ENCODE assay signal across 9 cellular contexts in genomic region chr1:174966000-174966572, GRCh38. TPM values are rescaled to one million over a fixed set of nuclear protein-coding genes. Genes with fewer than 3 reads are reported as not detected.
A peak's percentile ranks its signal among the peaks of the same experiment; 100 is the strongest.
DNase-seq lines count a peak whose midpoint lies in the region; ATAC-seq and TF ChIP-seq lines count a peak whose summit lies in the region.
"Had no signal": no experiment of that assay in that cellular context is flagged by ENCODE, and none has a peak within 500 bp of the region (broad histone marks: within the 10 kb centered on the region; RNA-seq: fewer than 3 reads in every experiment).

No MANE protein-coding gene starts in this region.

- H3K79me1 ChIP-seq in neuronal stem cell (ENCODE audit: low read depth, low read length): no peaks in the 10 kb centered on the region

- H3K27ac Mint-ChIP-seq in endothelial cell (ENCODE audit: unreplicated experiment) (peak overlapping the region; percentile 72), progenitor cell of endocrine pancreas (peak overlapping the region; percentile 70)

- H3K18ac ChIP-seq in neuronal stem cell (ENCODE audit: low read length): no peak overlapping the region

- no peaks in the 10 kb centered on the region for H4K20me1 ChIP-seq in PC-3 (ENCODE audit: low read length)

- TF ChIP-seq CTCF in PC-3 (conservative IDR thresholded peaks at IDR 0.05; ENCODE audit: low read depth, low read length) (no peak), endothelial cell (IDR thresholded peaks at IDR 0.05; ENCODE audit: unreplicated experiment) (no peak), progenitor cell of endocrine pancreas (IDR thresholded peaks at IDR 0.05; ENCODE audit: unreplicated experiment) (no peak)

- no peak overlapping the region for H2BK5ac ChIP-seq in neuronal stem cell (ENCODE audit: low read length)

- no peak overlapping the region for H2BK15ac ChIP-seq in neuronal stem cell (ENCODE audit: low read length)

- H3K27me3 ChIP-seq in PC-3 (ENCODE audit: low read length) (no peaks in the 10 kb centered on the region), neuronal stem cell (ENCODE audit: control insufficient read depth in 3 of 3, insufficient read depth in 3 of 3, low read depth in 1 of 3, low read length in 3 of 3) (no peaks in the 10 kb centered on the region)

- no TSS peak for BruUV-seq in PC-3 (replicated peaks; lab: Mats Ljungman, UMichigan)

- POLR2A ChIA-PET in PC-3 (lab: Charles Lee; ENCODE audit: unreplicated experiment): no interaction called here

- no peaks in the 10 kb centered on the region for H3K79me2 ChIP-seq in PC-3 (ENCODE audit: low read length)

- H2AK5ac ChIP-seq in neuronal stem cell (ENCODE audit: low read depth, low read length): no peak overlapping the region

- H3K27me3 Mint-ChIP-seq in endothelial cell (ENCODE audit: unreplicated experiment): peaks cover 1% of the 10 kb centered on the region
- no peaks in the 10 kb centered on the region for H3K27me3 Mint-ChIP-seq in progenitor cell of endocrine pancreas

- H3K23ac ChIP-seq in neuronal stem cell (ENCODE audit: low read depth, low read length, poor library complexity): no peak overlapping the region

- no peaks in the 10 kb centered on the region for H3K9me3 Mint-ChIP-seq in endothelial cell (ENCODE audit: unreplicated experiment)
- H3K9me3 Mint-ChIP-seq in progenitor cell of endocrine pancreas (ENCODE audit: low read depth): no peaks in the 10 kb centered on the region

- H3K36me3 ChIP-seq in PC-3 (ENCODE audit: low read depth, low read length) (no peaks in the 10 kb centered on the region), neuronal stem cell (replicated peaks in 1 of 2; ENCODE audit: control insufficient read depth in 2 of 2, insufficient read depth in 2 of 2, low read length in 2 of 2) (no peaks in the 10 kb centered on the region)

- H3K4me2 ChIP-seq in PC-3 (ENCODE audit: low read length) (no peak overlapping the region), neuronal stem cell (ENCODE audit: insufficient read depth, low read length, poor library complexity, severe bottlenecking) (no peak overlapping the region)

- no peak overlapping the region for H3K14ac ChIP-seq in neuronal stem cell (ENCODE audit: low read length)

- intact Hi-C loops in PC-3 (cut with micrococcal nuclease): no loop called here

- H3K9ac ChIP-seq in PC-3 (ENCODE audit: low read length) (no peak overlapping the region), neuronal stem cell (ENCODE audit: low read depth, low read length, poor library complexity) (no peak overlapping the region)

- no peaks in the 10 kb centered on the region for H3K9me2 ChIP-seq in PC-3 (replicated peaks; ENCODE audit: low read length)

- ATAC-seq in PC-3 (no peak), GM19455 (IDR thresholded peaks at IDR 0.05; ENCODE audit: unreplicated experiment) (no peak), HG03439 (IDR thresholded peaks at IDR 0.05; ENCODE audit: unreplicated experiment) (no peak)

- no peak overlapping the region for H3K4ac ChIP-seq in neuronal stem cell (ENCODE audit: low read length)

- H2AFZ ChIP-seq in PC-3 (ENCODE audit: low read length) (no peak overlapping the region), neuronal stem cell (ENCODE audit: low read length) (no peak overlapping the region)

- H2BK12ac ChIP-seq in neuronal stem cell (ENCODE audit: low read length): no peak overlapping the region

- in situ Hi-C loops in G401 (cut with HindIII; ENCODE audit: low sequenced_read_pairs): no loop called here

- WGBS in neuronal stem cell (ENCODE audit: extremely low coverage in 2 of 2, insufficient read length in 2 of 2, insufficient replicate concordance in 1 of 2), 2 donors: no CpG with 5 or more reads among the region's 1 CpG

- H3K4me1 ChIP-seq in PC-3 (ENCODE audit: insufficient read depth, low read length) (peaks cover 39% of the 10 kb centered on the region), neuronal stem cell (ENCODE audit: control insufficient read depth in 2 of 2, insufficient read depth in 1 of 2, low read depth in 1 of 2, low read length in 2 of 2) (peaks cover 2 to 4% of the 10 kb centered on the region in 2 donors)

- no peak overlapping the region for H2BK120ac ChIP-seq in neuronal stem cell (ENCODE audit: low read depth, low read length)

- no peak overlapping the region for H3K4me3 Mint-ChIP-seq in endothelial cell (ENCODE audit: unreplicated experiment)
- H3K4me3 Mint-ChIP-seq in progenitor cell of endocrine pancreas (ENCODE audit: low read depth): no peak overlapping the region

- H3K4me3 ChIP-seq in PC-3 (ENCODE audit: low read length) (no peak overlapping the region), neuronal stem cell (ENCODE audit: low read length in 2 of 2) (no peak overlapping the region)

- no peak overlapping the region for H4K8ac ChIP-seq in neuronal stem cell (ENCODE audit: low read depth, low read length)

- CTCF ChIA-PET in PC-3 (lab: Charles Lee): no interaction called here

- no peaks in the 10 kb centered on the region for H3F3A ChIP-seq in PC-3 (ENCODE audit: low read length, unreplicated experiment)

- H3K36me3 Mint-ChIP-seq in endothelial cell (ENCODE audit: low read depth, unreplicated experiment) (no peaks in the 10 kb centered on the region), progenitor cell of endocrine pancreas (ENCODE audit: insufficient read depth) (peaks cover 4% of the 10 kb centered on the region)

- H3K4me1 Mint-ChIP-seq in endothelial cell (ENCODE audit: unreplicated experiment) (peaks cover 40% of the 10 kb centered on the region), progenitor cell of endocrine pancreas (ENCODE audit: low read depth) (peaks cover 44% of the 10 kb centered on the region)

- peak; percentile 52 for DNase-seq in G401 (ENCODE audit: low spot score)
- DNase-seq in PC-3: peak; percentile 69
- DNase-seq in endothelial cell (ENCODE audit: low spot score): no peak
- no peak for DNase-seq in progenitor cell of endocrine pancreas (ENCODE audit: low spot score, unreplicated experiment)
- no peak for DNase-seq in cortex of kidney (lab: John Stamatoyannopoulos, UW)
- no peak for DNase-seq in neuronal stem cell (ENCODE audit: low spot score)
- DNase-seq: NCI-H1048 had no signal

- no peaks in the 10 kb centered on the region for H3K9me3 ChIP-seq in PC-3 (ENCODE audit: low read length)
- no peaks in the 10 kb centered on the region for H3K9me3 ChIP-seq in neuronal stem cell (replicated peaks in 1 of 2; ENCODE audit: control insufficient read depth in 2 of 2, insufficient read depth in 1 of 2, low read depth in 1 of 2, low read length in 2 of 2)

- no peak overlapping the region for H4K91ac ChIP-seq in neuronal stem cell (ENCODE audit: low read depth, low read length, poor library complexity)

- H3K27ac ChIP-seq in PC-3 (ENCODE audit: low read length): no peak overlapping the region
- H3K27ac ChIP-seq in neuronal stem cell (replicated peaks; ENCODE audit: low read length): no peak overlapping the region

RNA-seq across cellular contexts. Expression of gene CACYBP, which starts 33.7 kb away (rescaled TPM):
- 589 and 1,389 TPM in 2 replicates for total RNA-seq in G401 (2014; rRNA removed; shearing (Covaris generic))
- total RNA-seq in PC-3 (2014; rRNA removed) (342 and 498 TPM in 2 replicates), endothelial cell (ENCODE audit: unreplicated experiment) (95.0 TPM), progenitor cell of endocrine pancreas (91.5 and 116 TPM in 2 replicates)
- polyA plus RNA-seq in neuronal stem cell (2013, experiment 1 of 2): 59.5 TPM
- polyA plus RNA-seq in neuronal stem cell (2013, experiment 2 of 2): 64.5 TPM

RNA-seq across cellular contexts. Expression of gene MRPS14, which starts 57.1 kb away (rescaled TPM):
- 24.9 and 30.1 TPM in 2 replicates for total RNA-seq in G401 (2014; rRNA removed; shearing (Covaris generic))
- total RNA-seq in PC-3 (2014; rRNA removed): 18.8 and 21.8 TPM in 2 replicates
- total RNA-seq in endothelial cell (ENCODE audit: unreplicated experiment): 41.5 TPM
- 27.5 and 29.8 TPM in 2 replicates for total RNA-seq in progenitor cell of endocrine pancreas
- polyA plus RNA-seq in neuronal stem cell (2013, experiment 1 of 2): 46.2 TPM
- 48.1 TPM for polyA plus RNA-seq in neuronal stem cell (2013, experiment 2 of 2)

Comparison
In these comparisons a context has a peak if more than half of its experiments do, and no peak if none do; other contexts are left out.
1. DNase-seq: peak in G401 (single experiment) and PC-3 (single experiment); none in endothelial cell (single experiment), progenitor cell of endocrine pancreas (single experiment), cortex of kidney (single experiment) and neuronal stem cell (single experiment).